Comparison of ENCODE assay signal across 8 cellular contexts in genomic region chr10:1903982-1904381, GRCh38.
"Had no signal": no experiment of that assay in that cellular context is flagged by ENCODE, and none has a peak within 500 bp of the region (broad histone marks: within the 10 kb centered on the region; RNA-seq: fewer than 3 reads in every experiment).

No MANE protein-coding gene starts in this region.

- H3K27ac ChIP-seq: HL-60, KMS-11 had no signal

- ATAC-seq: K562 had no signal

- FAIRE-seq: HTR-8/SVneo, K562 had no signal

- H3K36me3 Mint-ChIP-seq: IgD-negative memory B cell had no signal

- H3K27ac Mint-ChIP-seq: IgD-negative memory B cell had no signal

- H3K4me3 ChIP-seq: K562 had no signal

- DNase-seq: IMR-90, KBM-7, KG1 had no signal

- H3K9ac ChIP-seq: KMS-11 had no signal

- H3K4me2 ChIP-seq: KMS-11 had no signal
